In genomic region chr3:71063768-71064287, GRCh38 we compare ENCODE assay signal across 8 cellular contexts.
DNase-seq lines count a peak whose midpoint lies in the region; ATAC-seq and TF ChIP-seq lines count a peak whose summit lies in the region.

No MANE protein-coding gene starts in this region.

- no peaks in the 10 kb centered on the region for H3K27me3 ChIP-seq in Peyer's patch
- no peaks in the 10 kb centered on the region for H3K27me3 ChIP-seq in left ventricle myocardium inferior (ENCODE audit: low read depth)

- no peaks in the 10 kb centered on the region for H3K27me3 Mint-ChIP-seq in activated naive CD8-positive, alpha-beta T cell treated with anti-CD3 and anti-CD28 coated beads, Interleukin-2, amount 50 U/mL, for 24 hours

- TF ChIP-seq POLR2A in Peyer's patch (IDR thresholded peaks at IDR 0.05): peak in 1 of 2 donors; percentile 19

- H3K4me1 Mint-ChIP-seq in activated naive CD8-positive, alpha-beta T cell treated with anti-CD3 and anti-CD28 coated beads, Interleukin-2, amount 50 U/mL, for 24 hours: peaks cover 68% of the 10 kb centered on the region

- DNase-seq in NCI-H510A treated with DMSO at 0.1 percent for 48 hours (lab: John Stamatoyannopoulos, UW) (peak; percentile 22), NCI-H510A (lab: John Stamatoyannopoulos, UW) (no peak), Peyer's patch (peak; percentile 44 to 62 (median 60)), left ventricle myocardium inferior (peak; percentile 30), sciatic nerve (ENCODE audit: low spot score) (no peak)
- DNase-seq in activated naive CD8-positive, alpha-beta T cell treated with anti-CD3 and anti-CD28 coated beads, Interleukin-2, amount 50 U/mL, for 24 hours: peak; percentile 69

- H3K4me1 ChIP-seq in Peyer's patch (peaks cover 0 to 48% (median 20%) of the 10 kb centered on the region in 4 donors), left ventricle myocardium inferior (peaks cover 88% of the 10 kb centered on the region)

- no peak overlapping the region for H3K27ac Mint-ChIP-seq in activated naive CD8-positive, alpha-beta T cell treated with anti-CD3 and anti-CD28 coated beads, Interleukin-2, amount 50 U/mL, for 24 hours

- intact Hi-C loops in left ventricle myocardium inferior (cut with micrococcal nuclease): loop anchor here (10.0 kb wide), 1 partner anchor 61 kb away; no protein-coding TSS in a partner anchor
- intact Hi-C loops in sciatic nerve (cut with DNase I): no loop called here

- H3K4me3 ChIP-seq in Peyer's patch (peak overlapping the region; percentile 58 to 79 (median 72)), left ventricle myocardium inferior (peak overlapping the region; percentile 77)

- no peaks in the 10 kb centered on the region for H3K9me3 Mint-ChIP-seq in activated naive CD8-positive, alpha-beta T cell treated with anti-CD3 and anti-CD28 coated beads, Interleukin-2, amount 50 U/mL, for 24 hours

- no peak for TF ChIP-seq CTCF in Peyer's patch (IDR thresholded peaks at IDR 0.05)
- TF ChIP-seq CTCF in left ventricle myocardium inferior (IDR thresholded peaks at IDR 0.05; ENCODE audit: borderline replicate concordance): no peak

- H3K4me3 Mint-ChIP-seq in activated naive CD8-positive, alpha-beta T cell treated with anti-CD3 and anti-CD28 coated beads, Interleukin-2, amount 50 U/mL, for 24 hours: no peak overlapping the region

- peak; percentile 65 for ATAC-seq in activated naive CD8-positive, alpha-beta T cell treated with anti-CD3 and anti-CD28 coated beads, Interleukin-2, amount 50 U/mL, for 24 hours
- ATAC-seq in sciatic nerve (peak; percentile 54), GM19452 (IDR thresholded peaks at IDR 0.05; ENCODE audit: unreplicated experiment) (no peak), GM18907 (IDR thresholded peaks at IDR 0.05; ENCODE audit: unreplicated experiment) (no peak)

- no peaks in the 10 kb centered on the region for H3K36me3 ChIP-seq in Peyer's patch
- no peaks in the 10 kb centered on the region for H3K36me3 ChIP-seq in left ventricle myocardium inferior

- H3K9me3 ChIP-seq in Peyer's patch (no peaks in the 10 kb centered on the region), left ventricle myocardium inferior (replicated peaks) (no peaks in the 10 kb centered on the region)

- peaks cover 29% of the 10 kb centered on the region for H3K36me3 Mint-ChIP-seq in activated naive CD8-positive, alpha-beta T cell treated with anti-CD3 and anti-CD28 coated beads, Interleukin-2, amount 50 U/mL, for 24 hours (ENCODE audit: low read depth)

- H3K27ac ChIP-seq in Peyer's patch: peak overlapping the region; percentile 80 to 96 (median 92)
- H3K27ac ChIP-seq in left ventricle myocardium inferior (replicated peaks): peak overlapping the region; percentile 96

Comparison
In these comparisons a context has a peak if more than half of its experiments do, and no peak if none do; other contexts are left out.
1. DNase-seq: peak in NCI-H510A treated with DMSO at 0.1 percent for 48 hours (single experiment), Peyer's patch (3 of 3), activated naive CD8-positive, alpha-beta T cell treated with anti-CD3 and anti-CD28 coated beads, Interleukin-2, amount 50 U/mL, for 24 hours (single experiment) and left ventricle myocardium inferior (single experiment); none in NCI-H510A (single experiment) and sciatic nerve (single experiment).
2. ATAC-seq: peak in activated naive CD8-positive, alpha-beta T cell treated with anti-CD3 and anti-CD28 coated beads, Interleukin-2, amount 50 U/mL, for 24 hours (single experiment) and sciatic nerve (single experiment); none in GM19452 (single experiment) and GM18907 (single experiment).